Comparison of ENCODE assay signal across 1 cellular context in genomic region chr12:116533343-116534248, GRCh38.
A peak's percentile ranks its signal among the peaks of the same experiment; 100 is the strongest.
TF ChIP-seq lines count a peak whose summit lies in the region.

No MANE protein-coding gene starts in this region.

TF ChIP-seq in H1, 55 proteins besides CTCF, POLR2A, EP300 and RAD21 (continued from another document):
- TF ChIP-seq PHF8 (conservative IDR thresholded peaks at IDR 0.05; ENCODE audit: low read depth, low read length) = peak; percentile 42; the same call in 1 of the 2 replicates
- TF ChIP-seq MAX (IDR thresholded peaks at IDR 0.05) = peak; percentile 23; the same call in 1 of the 2 replicates
- peak; percentile 42; the same call in 1 of the 2 replicates for TF ChIP-seq RBBP5 (IDR thresholded peaks at IDR 0.05; ENCODE audit: borderline replicate concordance, low read depth, low read length)
- TF ChIP-seq CHD2 (IDR thresholded peaks at IDR 0.05; ENCODE audit: low read length) = 0 out of 2 replicates have a peak, but pooled peaks have one; percentile 33
- no peak for TF ChIP-seq KDM1A (IDR thresholded peaks at IDR 0.05; ENCODE audit: borderline replicate concordance, low read length)
- no peak for TF ChIP-seq ASH2L (IDR thresholded peaks at IDR 0.05; ENCODE audit: low read length)
- TF ChIP-seq POU5F1 (IDR thresholded peaks at IDR 0.05; ENCODE audit: low read depth, low read length) = no peak
- TF ChIP-seq TAF1 (IDR thresholded peaks at IDR 0.05; ENCODE audit: low read depth, low read length) = 0 out of 2 replicates have a peak, but pooled peaks have one; percentile 16
- peak; percentile 18; the same call in 1 of the 2 replicates for TF ChIP-seq POLR2AphosphoS5 (IDR thresholded peaks at IDR 0.05; ENCODE audit: low read depth, low read length)
- peak; percentile 32 for TF ChIP-seq KDM4A (IDR thresholded peaks at IDR 0.05; ENCODE audit: low read depth, low read length, severe bottlenecking)
- TF ChIP-seq ZNF274 (IDR thresholded peaks at IDR 0.05; ENCODE audit: borderline replicate concordance, extremely low read depth, low read length) = no peak
